ENCODE assay signal across 23 cellular contexts in genomic region chr2:71934320-71934593, GRCh38.
"Had no signal": no experiment of that assay in that cellular context is flagged by ENCODE, and none has a peak within 500 bp of the region (broad histone marks: within the 10 kb centered on the region; RNA-seq: fewer than 3 reads in every experiment).

No MANE protein-coding gene starts in this region.

- H3K4me3 ChIP-seq: gastrocnemius medialis, pancreas, right lobe of liver, smooth muscle cell, testis, vagina had no signal

- H3K27ac Mint-ChIP-seq: activated CD4-positive, alpha-beta memory T cell treated with anti-CD3 and anti-CD28 coated beads, Interleukin-2, amount 10 ng/mL, durations not matched to agents 7 days and 5 days; activated CD4-positive, alpha-beta T cell treated with anti-CD3 and anti-CD28 coated beads, Interleukin-2, amount 10 ng/mL, durations not matched to agents 24 days and 14 days; activated naive CD8-positive, alpha-beta T cell treated with anti-CD3 and anti-CD28 coated beads, Interleukin-2, amount 50 U/mL, for 24 hours; activated T-cell treated with anti-CD3 and anti-CD28 coated beads, Interleukin-2, amount 50 U/mL, for 72 hours; dendritic cell treated with granulocyte-macrophage colony-stimulating factor and Interleukin-4, amounts not matched to agents 40 ng/mL and 50 ng/mL, for 4 days; nephron; stimulated activated naive B cell treated with anti-CD40 and anti-IgM and Interleukin-4, amounts not matched to agents 10 μg/mL and 1 μg/mL and 100 μg/mL, for 72 hours; type B pancreatic cell had no signal

- DNase-seq: activated gamma-delta T cell; activated naive CD4-positive, alpha-beta T cell treated with anti-CD3 and anti-CD28 coated beads, Interleukin-2, amount 50 U/mL, for 16 hours; activated naive CD8-positive, alpha-beta T cell treated with anti-CD3 and anti-CD28 coated beads, Interleukin-2, amount 50 U/mL, for 24 hours; activated T-cell treated with anti-CD3 and anti-CD28 coated beads, Interleukin-2, amount 50 U/mL, for 72 hours; effector CD4-positive, alpha-beta T cell; hypothalamus; pancreas; stimulated activated CD4-positive, alpha-beta T cell treated with anti-CD3 and anti-CD28 coated beads, Interleukin-15, amount 100 ng/mL, for 24 hours; stimulated activated naive B cell treated with anti-CD40 and anti-IgM and Interleukin-4, amounts not matched to agents 10 μg/mL and 1 μg/mL and 100 μg/mL, for 72 hours had no signal

- H3K9me3 ChIP-seq: gastrocnemius medialis, neutrophil, pancreas, right lobe of liver, testis, vagina had no signal

- H3K27me3 ChIP-seq: brain microvascular endothelial cell, gastrocnemius medialis, neutrophil, pancreas, right lobe of liver, testis, vagina had no signal

- H3K4me2 ChIP-seq: smooth muscle cell had no signal

- H3K27me3 Mint-ChIP-seq: activated CD4-positive, alpha-beta memory T cell treated with anti-CD3 and anti-CD28 coated beads, Interleukin-2, amount 10 ng/mL, durations not matched to agents 7 days and 5 days; activated naive CD8-positive, alpha-beta T cell treated with anti-CD3 and anti-CD28 coated beads, Interleukin-2, amount 50 U/mL, for 24 hours; dendritic cell treated with granulocyte-macrophage colony-stimulating factor and Interleukin-4, amounts not matched to agents 40 ng/mL and 50 ng/mL, for 4 days had no signal

- H3K9me3 Mint-ChIP-seq: activated CD4-positive, alpha-beta memory T cell treated with anti-CD3 and anti-CD28 coated beads, Interleukin-2, amount 10 ng/mL, durations not matched to agents 7 days and 5 days; activated CD4-positive, alpha-beta T cell treated with anti-CD3 and anti-CD28 coated beads, Interleukin-2, amount 10 ng/mL, durations not matched to agents 24 days and 14 days; activated naive CD8-positive, alpha-beta T cell treated with anti-CD3 and anti-CD28 coated beads, Interleukin-2, amount 50 U/mL, for 24 hours; activated T-cell treated with anti-CD3 and anti-CD28 coated beads, Interleukin-2, amount 50 U/mL, for 72 hours; dendritic cell treated with granulocyte-macrophage colony-stimulating factor and Interleukin-4, amounts not matched to agents 40 ng/mL and 50 ng/mL, for 4 days; nephron; stimulated activated naive B cell treated with anti-CD40 and anti-IgM and Interleukin-4, amounts not matched to agents 10 μg/mL and 1 μg/mL and 100 μg/mL, for 72 hours; T-helper 1 cell treated with Interleukin-12 subunit alpha and Interleukin-12 subunit beta and Interleukin-4 antibody, amounts not matched to agents 30 μg/mL and 1 μg/mL, for 36 hours; type B pancreatic cell had no signal

- H3K27ac ChIP-seq: neutrophil, pancreas, testis had no signal

- H3K36me3 Mint-ChIP-seq: stimulated activated naive B cell treated with anti-CD40 and anti-IgM and Interleukin-4, amounts not matched to agents 10 μg/mL and 1 μg/mL and 100 μg/mL, for 72 hours; type B pancreatic cell had no signal

- H3K36me3 ChIP-seq: brain microvascular endothelial cell, gastrocnemius medialis, neutrophil, pancreas, right lobe of liver, vagina had no signal

- H3K4me1 Mint-ChIP-seq: activated CD4-positive, alpha-beta memory T cell treated with anti-CD3 and anti-CD28 coated beads, Interleukin-2, amount 10 ng/mL, durations not matched to agents 7 days and 5 days; activated CD4-positive, alpha-beta T cell treated with anti-CD3 and anti-CD28 coated beads, Interleukin-2, amount 10 ng/mL, durations not matched to agents 24 days and 14 days; activated naive CD8-positive, alpha-beta T cell treated with anti-CD3 and anti-CD28 coated beads, Interleukin-2, amount 50 U/mL, for 24 hours; stimulated activated naive B cell treated with anti-CD40 and anti-IgM and Interleukin-4, amounts not matched to agents 10 μg/mL and 1 μg/mL and 100 μg/mL, for 72 hours had no signal

- ATAC-seq: activated CD4-positive, CD25-positive, alpha-beta regulatory T cell treated with anti-CD3 and anti-CD28 coated beads, Interleukin-2, amount 50 U/mL, for 24 hours; activated naive CD8-positive, alpha-beta T cell treated with anti-CD3 and anti-CD28 coated beads, Interleukin-2, amount 50 U/mL, for 24 hours; activated T-cell treated with anti-CD3 and anti-CD28 coated beads, Interleukin-2, amount 50 U/mL, for 72 hours; stimulated activated naive B cell treated with anti-CD40 and anti-IgM and Interleukin-4, amounts not matched to agents 10 μg/mL and 1 μg/mL and 100 μg/mL, for 72 hours had no signal

- H3K4me3 Mint-ChIP-seq: activated CD4-positive, alpha-beta memory T cell treated with anti-CD3 and anti-CD28 coated beads, Interleukin-2, amount 10 ng/mL, durations not matched to agents 7 days and 5 days; activated CD4-positive, alpha-beta T cell treated with anti-CD3 and anti-CD28 coated beads, Interleukin-2, amount 10 ng/mL, durations not matched to agents 24 days and 14 days; activated naive CD8-positive, alpha-beta T cell treated with anti-CD3 and anti-CD28 coated beads, Interleukin-2, amount 50 U/mL, for 24 hours; activated T-cell treated with anti-CD3 and anti-CD28 coated beads, Interleukin-2, amount 50 U/mL, for 72 hours; dendritic cell treated with granulocyte-macrophage colony-stimulating factor and Interleukin-4, amounts not matched to agents 40 ng/mL and 50 ng/mL, for 4 days; nephron; stimulated activated naive B cell treated with anti-CD40 and anti-IgM and Interleukin-4, amounts not matched to agents 10 μg/mL and 1 μg/mL and 100 μg/mL, for 72 hours; T-helper 1 cell treated with Interleukin-12 subunit alpha and Interleukin-12 subunit beta and Interleukin-4 antibody, amounts not matched to agents 30 μg/mL and 1 μg/mL, for 36 hours; type B pancreatic cell had no signal

- H3K4me1 ChIP-seq: pancreas, testis had no signal
